26 cellular contexts compared by ENCODE assay signal in the genomic region with DNA sequence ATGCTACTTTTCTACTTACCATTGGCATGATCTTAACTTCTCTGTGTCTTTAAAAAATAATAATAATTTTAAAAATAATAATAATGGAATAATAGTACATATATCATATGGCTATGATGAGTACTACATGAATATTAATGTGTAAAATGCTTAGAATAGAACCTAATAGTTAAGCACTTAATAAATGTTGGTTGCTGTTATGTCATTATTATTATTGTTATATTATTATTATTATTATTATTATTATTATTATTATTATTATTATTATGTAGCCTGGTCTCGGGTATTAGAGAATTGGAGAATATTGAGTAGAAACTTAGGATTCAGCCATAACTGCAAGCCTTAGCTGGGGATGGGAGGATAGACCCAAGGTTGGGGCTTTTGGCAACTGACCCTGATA.
"Had no signal": no experiment of that assay in that cellular context is flagged by ENCODE, and none has a peak within 500 bp of the region (broad histone marks: within the 10 kb centered on the region; RNA-seq: fewer than 3 reads in every experiment).

No MANE protein-coding gene starts in this region.

- H3K9ac ChIP-seq: SK-N-SH had no signal

- H3K9me2 ChIP-seq: SK-N-SH had no signal

- H3K27ac ChIP-seq: esophagus squamous epithelium, left lung, prostate gland, right lobe of liver, suprapubic skin, VCaP had no signal

- H3K27me3 ChIP-seq: esophagus squamous epithelium, left lung, ovary, right lobe of liver, stomach, suprapubic skin, tibial nerve had no signal

- H3K4me3 ChIP-seq: esophagus squamous epithelium, left lung, ovary, prostate gland, right lobe of liver, stomach, suprapubic skin, tibial nerve had no signal

- H3K9me3 ChIP-seq: esophagus squamous epithelium, left lung, ovary, prostate gland, right lobe of liver, SK-N-SH, stomach, suprapubic skin, tibial nerve had no signal

- DNase-seq: activated CD4-positive, alpha-beta T cell treated with anti-CD3 and anti-CD28 coated beads, Interleukin-2, amount 10 ng/mL, durations not matched to agents 7 days and 5 days; activated CD4-positive, CD25-positive, alpha-beta regulatory T cell treated with anti-CD3 and anti-CD28 coated beads, Interleukin-2, amount 50 U/mL, for 72 hours; activated CD8-positive, alpha-beta memory T cell treated with anti-CD3 and anti-CD28 coated beads, Interleukin-2, amount 10 ng/mL, durations not matched to agents 7 days and 5 days; activated CD8-positive, alpha-beta T cell treated with anti-CD3 and anti-CD28 coated beads for 36 hours; activated effector memory CD4-positive, alpha-beta T cell treated with anti-CD3 and anti-CD28 coated beads, Interleukin-2, amount 50 U/mL, for 16 hours; activated naive CD4-positive, alpha-beta T cell treated with anti-CD3 and anti-CD28 coated beads, Interleukin-2, amount 10 ng/mL, durations not matched to agents 7 days and 5 days; activated T-cell treated with anti-CD3 and anti-CD28 coated beads for 4 hours; amygdala; caudate nucleus; effector memory CD8-positive, alpha-beta T cell; esophagus squamous epithelium; kidney glomerular epithelial cell; left lung; mammary epithelial cell; natural killer cell; ovary; right lobe of liver; SK-N-SH; small intestine; stimulated activated CD4-positive, alpha-beta T cell treated with anti-CD3 and anti-CD28 coated beads, Interleukin-15, amount 100 ng/mL, for 24 hours; stomach had no signal

- H3K4me1 ChIP-seq: left lung, prostate gland, right lobe of liver had no signal

- H3K4me2 ChIP-seq: SK-N-SH had no signal

- ATAC-seq: activated CD8-positive, alpha-beta memory T cell treated with anti-CD3 and anti-CD28 coated beads, Interleukin-2, amount 10 ng/mL, durations not matched to agents 7 days and 5 days; activated CD8-positive, alpha-beta T cell treated with anti-CD3 and anti-CD28 coated beads for 36 hours; effector memory CD8-positive, alpha-beta T cell; left lung; natural killer cell; right lobe of liver; stimulated activated memory B cell treated with anti-CD40 and anti-IgM and Interleukin-4, amounts not matched to agents 10 μg/mL and 1 μg/mL and 100 μg/mL, for 72 hours had no signal

- H3K36me3 ChIP-seq: esophagus squamous epithelium, left lung, ovary, prostate gland, right lobe of liver, stomach, suprapubic skin, tibial nerve had no signal
